ENCODE assay signal across 23 cellular contexts in genomic region chrX:153623310-153624029, GRCh38. TPM values are rescaled to one million over a fixed set of nuclear protein-coding genes. Genes with fewer than 3 reads are reported as not detected.
A peak's percentile ranks its signal among the peaks of the same experiment; 100 is the strongest.
DNase-seq lines count a peak whose midpoint lies in the region; ATAC-seq and TF ChIP-seq lines count a peak whose summit lies in the region.
"Had no signal": no experiment of that assay in that cellular context is flagged by ENCODE, and none has a peak within 500 bp of the region (broad histone marks: within the 10 kb centered on the region; RNA-seq: fewer than 3 reads in every experiment).

No MANE protein-coding gene starts in this region.

- H4K20me1 ChIP-seq in osteoblast (ENCODE audit: insufficient read depth, low read length): no peaks in the 10 kb centered on the region

- H3K79me2 ChIP-seq in osteoblast (ENCODE audit: insufficient read depth, low read length): no peaks in the 10 kb centered on the region

- H3K4me2 ChIP-seq in osteoblast (ENCODE audit: insufficient read depth, low read length): no peak overlapping the region
- H3K4me2 ChIP-seq: GM23338 had no signal

- H3K4me3 ChIP-seq in osteoblast (ENCODE audit: insufficient read depth, low read length): no peak overlapping the region
- H3K4me3 ChIP-seq: GM23338 had no signal

- peaks cover 5% of the 10 kb centered on the region for H3K27me3 ChIP-seq in osteoblast (ENCODE audit: insufficient read depth, low read length)

- no peaks in the 10 kb centered on the region for H3K36me3 ChIP-seq in osteoblast (ENCODE audit: insufficient read depth, low read length)

- no peaks in the 10 kb centered on the region for H3K9me3 ChIP-seq in osteoblast (ENCODE audit: low read depth, low read length)

- peak; percentile 4 for DNase-seq in activated effector memory CD4-positive, alpha-beta T cell treated with anti-CD3 and anti-CD28 coated beads, Interleukin-2, amount 50 U/mL, for 16 hours
- DNase-seq in activated effector memory CD4-positive, alpha-beta T cell treated with Interleukin-2 at 50 U/mL for 16 hours: no peak
- DNase-seq in left lobe of liver (ENCODE audit: low spot score) (no peak), osteoblast (ENCODE audit: insufficient read length, low spot score, missing footprints) (peak; percentile 71), UCSD-AML1 (lab: John Stamatoyannopoulos, UW; ENCODE audit: unreplicated experiment) (no peak), DMS153 (lab: John Stamatoyannopoulos, UW) (no peak), GDM1 (lab: John Stamatoyannopoulos, UW) (no peak), inferior parietal cortex (ENCODE audit: extremely low spot score) (no peak)
- DNase-seq: 8988T; Calu3; CD4-positive, alpha-beta memory T cell; DMS53; EL; KG1; NCI-H187 treated with DMSO at 0.1 percent for 48 hours; NCI-H2227 treated with DMSO at 0.1 percent for 48 hours; NCI-H524; NCI-H82; RPMI8226; SIG-M5 had no signal

- ATAC-seq in left lobe of liver: peak; percentile 11
- ATAC-seq: GM23338, HCT116 had no signal

- H3K4me1 ChIP-seq in osteoblast (ENCODE audit: insufficient read depth, low read length): no peaks in the 10 kb centered on the region

- no peak for TF ChIP-seq CTCF in osteoblast (IDR thresholded peaks at IDR 0.05; ENCODE audit: extremely low read depth, low read depth, low read length)

- no peak overlapping the region for H2AFZ ChIP-seq in osteoblast (ENCODE audit: low read length)
- H2AFZ ChIP-seq: GM23338 had no signal

- no peak overlapping the region for H3K27ac ChIP-seq in osteoblast (ENCODE audit: low read depth, low read length)

RNA-seq across cellular contexts. Expression of gene DUSP9, which starts 23.5 kb away (rescaled TPM):
- total RNA-seq in left lobe of liver (0.60 TPM), osteoblast (under 0.01 TPM in 2 replicates)
- total RNA-seq: B cell; CD4-positive, alpha-beta memory T cell had no signal

RNA-seq across cellular contexts. Expression of gene CCNQ, which starts 24.5 kb away (rescaled TPM):
- total RNA-seq in left lobe of liver (8.7 TPM), osteoblast (29.3 and 33.0 TPM in 2 replicates)

RNA-seq across cellular contexts. Expression of gene PNCK, which starts 50.1 kb away (rescaled TPM):
- not detected for total RNA-seq in left lobe of liver
- total RNA-seq in osteoblast: 0.29 and 0.36 TPM in 2 replicates
- total RNA-seq: CD4-positive, alpha-beta memory T cell had no signal

Comparison
In these comparisons a context has a peak if more than half of its experiments do, and no peak if none do; other contexts are left out.
1. DNase-seq: peak in activated effector memory CD4-positive, alpha-beta T cell treated with anti-CD3 and anti-CD28 coated beads, Interleukin-2, amount 50 U/mL, for 16 hours (single experiment) and osteoblast (single experiment); none in activated effector memory CD4-positive, alpha-beta T cell treated with Interleukin-2 at 50 U/mL for 16 hours (single experiment), left lobe of liver (single experiment), UCSD-AML1 (single experiment), DMS153 (single experiment), GDM1 (single experiment) and inferior parietal cortex (single experiment).